7 cellular contexts compared by ENCODE assay signal in the genomic region with DNA sequence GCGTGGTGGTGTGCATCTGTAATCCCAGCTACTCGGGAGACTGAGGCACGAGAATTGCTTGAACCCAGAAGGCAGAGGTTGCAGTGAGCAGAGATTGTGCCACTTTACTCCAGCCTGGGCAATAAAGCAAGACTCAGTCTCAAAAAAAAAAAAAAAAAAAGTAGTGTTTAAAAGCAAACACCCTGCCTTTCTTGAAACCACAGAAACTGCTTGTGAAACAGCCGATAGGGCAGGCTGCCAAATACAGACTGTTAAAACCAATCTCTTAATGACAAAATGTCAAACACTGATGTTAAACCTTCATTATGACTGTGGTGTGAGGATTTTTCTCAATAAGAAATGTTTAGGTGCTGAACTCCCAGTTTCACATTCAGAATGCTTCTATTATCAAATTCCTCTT. TPM values are rescaled to one million over a fixed set of nuclear protein-coding genes. Genes with fewer than 3 reads are reported as not detected.
DNase-seq lines count a peak whose midpoint lies in the region; ATAC-seq and TF ChIP-seq lines count a peak whose summit lies in the region.

No MANE protein-coding gene starts in this region.

- 93 to 100% methylated on average over 2 to 4 of the region's 4 CpGs for WGBS in endodermal cell (ENCODE audit: insufficient coverage in 1 of 2, insufficient read length in 1 of 2), 2 experiments
- WGBS in esophagus muscularis mucosa, result 54% methylated on average over 4 of the region's 4 CpGs

- peak; percentile 86 for DNase-seq in LNCaP clone FGC (ENCODE audit: low read depth)
- DNase-seq in activated CD4-positive, alpha-beta T cell treated with anti-CD3 and anti-CD28 coated beads, Interleukin-2, amount 50 U/mL, for 4 hours, result peak; percentile 57 to 64
- no peak for DNase-seq in endodermal cell
- DNase-seq in stimulated activated CD4-positive, alpha-beta T cell treated with anti-CD3 and anti-CD28 coated beads, Interleukin-4, amount 100 ng/mL, for 24 hours, result peak; percentile 87
- no peak for DNase-seq in esophagus muscularis mucosa (ENCODE audit: extremely low spot score)

- no peak for TF ChIP-seq POLR2A in esophagus muscularis mucosa (IDR thresholded peaks at IDR 0.05; ENCODE audit: low read depth)

- no peaks in the 10 kb centered on the region for H3K27me3 Mint-ChIP-seq in endodermal cell (ENCODE audit: insufficient read depth)

- TF ChIP-seq CTCF in LNCaP clone FGC (IDR thresholded peaks at IDR 0.05; ENCODE audit: control insufficient read depth, extremely low read depth, insufficient read depth), result no peak
- TF ChIP-seq CTCF in endodermal cell (conservative IDR thresholded peaks at IDR 0.05), result no peak
- no peak for TF ChIP-seq CTCF in esophagus muscularis mucosa (IDR thresholded peaks at IDR 0.05)

- peaks cover 41% of the 10 kb centered on the region for H3K4me1 Mint-ChIP-seq in endodermal cell

- H3K9me3 ChIP-seq in endodermal cell (ENCODE audit: control insufficient read depth, low read length) (no peaks in the 10 kb centered on the region), esophagus muscularis mucosa (no peaks in the 10 kb centered on the region)

- H3K4me3 Mint-ChIP-seq in endodermal cell, result no peak overlapping the region

- H3K9ac ChIP-seq in endodermal cell (ENCODE audit: extremely low read depth, low read length, poor library complexity, severe bottlenecking), result no peak overlapping the region

- H3K36me3 Mint-ChIP-seq in endodermal cell (ENCODE audit: low read depth), result peaks cover 18% of the 10 kb centered on the region

- H3K27ac ChIP-seq in endodermal cell (ENCODE audit: low read depth, low read length) (no peak overlapping the region), esophagus muscularis mucosa (replicated peaks in 1 of 4) (no peak overlapping the region)

- H3K36me3 ChIP-seq in endodermal cell (ENCODE audit: control insufficient read depth, insufficient read depth, low read length) (peaks cover 13% of the 10 kb centered on the region), esophagus muscularis mucosa (peaks cover 0 to 24% (median 16%) of the 10 kb centered on the region in 4 donors)

- H3K9me3 Mint-ChIP-seq in endodermal cell, result no peaks in the 10 kb centered on the region

- peak; percentile 57 for ATAC-seq in GM19463 (IDR thresholded peaks at IDR 0.05; ENCODE audit: unreplicated experiment)
- no peak for ATAC-seq in HG02970 (IDR thresholded peaks at IDR 0.05; ENCODE audit: low FRiP score, unreplicated experiment)

- H3K4me3 ChIP-seq in LNCaP clone FGC (ENCODE audit: low read depth, low read length) (no peak overlapping the region), endodermal cell (ENCODE audit: low read length) (peak overlapping the region; percentile 20), esophagus muscularis mucosa (no peak overlapping the region)

- TF ChIP-seq EP300 in esophagus muscularis mucosa (IDR thresholded peaks at IDR 0.05), result no peak

- no peak overlapping the region for H3K27ac Mint-ChIP-seq in endodermal cell

- peaks cover 15% of the 10 kb centered on the region for H3K4me1 ChIP-seq in endodermal cell (ENCODE audit: control insufficient read depth, insufficient read depth, low read length)
- H3K4me1 ChIP-seq in esophagus muscularis mucosa, result peaks cover 55 to 69% (median 64%) of the 10 kb centered on the region in 4 donors

- intact Hi-C loops in esophagus muscularis mucosa (cut with DNase I), result no loop called here

- H3K27me3 ChIP-seq in endodermal cell (ENCODE audit: control insufficient read depth, insufficient read depth, low read length, poor library complexity, severe bottlenecking) (no peaks in the 10 kb centered on the region), esophagus muscularis mucosa (no peaks in the 10 kb centered on the region)

RNA-seq across cellular contexts. Expression of a gene that starts 27.3 kb away (rescaled TPM):
- total RNA-seq in endodermal cell (10 to 100 TPM; 39.7 to 39.8 TPM), esophagus muscularis mucosa (10 to 100 TPM; 21.5 to 38.1 (median 30.6) TPM)
- polyA plus RNA-seq in endodermal cell (2013, experiment 1 of 2), result 26.6 TPM
- polyA plus RNA-seq in endodermal cell (2013, experiment 2 of 2), result 27.3 TPM

RNA-seq across cellular contexts. Expression of a gene that starts 50.8 kb away (rescaled TPM):
- total RNA-seq in endodermal cell, result 10 to 100 TPM; 45.0 to 51.4 TPM
- polyA plus RNA-seq in endodermal cell (2013, experiment 1 of 2), result 111 TPM
- polyA plus RNA-seq in endodermal cell (2013, experiment 2 of 2), result 95.2 TPM
- under 1 TPM in 3 of 4 donors, not detected in 1; 0.40 to 0.45 (median 0.42) TPM for total RNA-seq in esophagus muscularis mucosa

RNA-seq across cellular contexts. Expression of a gene that starts 53.0 kb away (rescaled TPM):
- 100 to 1,000 TPM in 1 of 2 donors, 10 to 100 TPM in 1; 96.1 to 103 TPM for total RNA-seq in endodermal cell
- 59.8 TPM for polyA plus RNA-seq in endodermal cell (2013, experiment 1 of 2)
- polyA plus RNA-seq in endodermal cell (2013, experiment 2 of 2), result 60.2 TPM
- total RNA-seq in esophagus muscularis mucosa, result 10 to 100 TPM; 12.0 to 25.8 (median 18.6) TPM

Comparison
In these comparisons a context has a peak if more than half of its experiments do, and no peak if none do; other contexts are left out.
1. DNase-seq: peak in LNCaP clone FGC (single experiment), activated CD4-positive, alpha-beta T cell treated with anti-CD3 and anti-CD28 coated beads, Interleukin-2, amount 50 U/mL, for 4 hours (2 of 2) and stimulated activated CD4-positive, alpha-beta T cell treated with anti-CD3 and anti-CD28 coated beads, Interleukin-4, amount 100 ng/mL, for 24 hours (single experiment); none in endodermal cell (single experiment) and esophagus muscularis mucosa (single experiment).
2. RNA of a gene that starts 50.8 kb away (total RNA-seq): 45.0 to 51.4 TPM in endodermal cell; 0.40 to 0.45 TPM in esophagus muscularis mucosa; every median in the first group is over 10 times any median in the second.